ENCODE assay signal across 4 cellular contexts in genomic region chrY:18044990-18045389, GRCh38. TPM values are rescaled to one million over a fixed set of nuclear protein-coding genes. Genes with fewer than 3 reads are reported as not detected.
"Had no signal": no experiment of that assay in that cellular context is flagged by ENCODE, and none has a peak within 500 bp of the region (broad histone marks: within the 10 kb centered on the region; RNA-seq: fewer than 3 reads in every experiment).

No MANE protein-coding gene starts in this region.

RNA-seq across cellular contexts. Expression of gene CDY2A, which starts 19.4 kb away (rescaled TPM):
- total RNA-seq: LHCN-M2, M059J, MCF 10A, NCI-H460 had no signal
